ENCODE assay signal across 8 cellular contexts in the genomic region with DNA sequence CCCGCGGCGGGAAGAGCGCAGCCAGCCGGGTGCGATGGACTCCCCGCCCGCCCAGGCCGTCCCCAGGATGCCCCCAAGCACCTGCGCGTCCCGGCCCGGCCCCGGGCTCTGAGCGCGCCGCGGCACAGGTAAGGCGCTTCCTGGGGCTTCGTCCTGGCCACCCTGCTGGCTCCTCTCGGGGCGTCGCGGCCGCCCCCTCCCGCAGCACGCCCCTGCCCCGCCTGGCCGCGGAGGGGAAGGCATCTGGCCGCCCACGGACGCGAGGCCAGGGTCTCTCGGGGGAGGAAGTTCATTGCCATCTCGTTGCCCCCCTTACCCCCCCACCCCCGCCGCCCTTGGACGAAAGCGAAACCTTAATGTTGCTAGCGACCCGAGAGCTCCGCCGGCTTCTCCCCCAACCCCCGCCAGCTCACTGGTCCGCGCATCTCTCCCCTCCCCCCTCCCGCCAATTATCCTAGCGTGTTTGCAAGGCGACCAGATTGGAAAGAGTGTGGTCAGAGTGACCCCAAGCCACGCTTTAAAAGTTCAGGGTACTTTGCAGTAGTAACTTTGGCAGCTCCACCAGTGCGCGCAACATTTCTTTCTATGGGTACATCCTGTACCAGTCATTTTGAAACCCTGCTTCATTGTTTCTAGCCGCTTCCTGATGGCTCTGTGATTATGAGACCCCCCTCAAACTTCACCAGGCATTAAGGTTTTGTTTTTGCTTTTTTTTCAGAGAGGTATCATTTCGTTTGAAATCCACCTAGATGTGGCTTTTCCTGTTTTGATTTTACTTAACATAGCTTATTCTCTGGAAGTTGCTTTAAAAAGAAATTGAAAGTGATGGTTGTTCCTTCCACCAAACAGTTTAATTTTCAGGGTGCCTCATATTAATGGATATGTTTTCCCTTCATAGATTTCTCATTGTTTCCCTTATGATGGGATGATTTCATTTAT. TPM values are rescaled to one million over a fixed set of nuclear protein-coding genes. Genes with fewer than 3 reads are reported as not detected.
DNase-seq lines count a peak whose midpoint lies in the region; ATAC-seq, FAIRE-seq and TF ChIP-seq lines count a peak whose summit lies in the region.

No MANE protein-coding gene starts in this region.

- FAIRE-seq in astrocyte (lab: Jason Lieb, UNC), result no peak

- H3K27ac Mint-ChIP-seq in astrocyte (ENCODE audit: unreplicated experiment), result no peak overlapping the region

- H3K9ac ChIP-seq in BLaER1, result peak overlapping the region; percentile 78
- H3K9ac ChIP-seq in astrocyte (ENCODE audit: low read length), result peak overlapping the region; percentile 15
- peak overlapping the region; percentile 51; the same call in 1 of the 2 replicates for H3K9ac ChIP-seq in iPS-20b (ENCODE audit: low read depth, low read length)

- H3K4me2 ChIP-seq in BLaER1, result peak overlapping the region; percentile 88
- H3K4me2 ChIP-seq in astrocyte (ENCODE audit: low read length), result peak overlapping the region; percentile 88

- H3K4me1 ChIP-seq in BLaER1, result peaks cover 24% of the 10 kb centered on the region
- peaks cover 8% of the 10 kb centered on the region for H3K4me1 ChIP-seq in astrocyte (ENCODE audit: insufficient read depth, low read length)
- peaks cover 2% of the 10 kb centered on the region; the same call in 1 of the 2 replicates for H3K4me1 ChIP-seq in iPS-20b (ENCODE audit: insufficient read depth, low read length)

- peak overlapping the region; percentile 82 for H3K4me3 Mint-ChIP-seq in astrocyte (ENCODE audit: unreplicated experiment)

- peaks cover 65% of the 10 kb centered on the region for H3K27me3 Mint-ChIP-seq in astrocyte (ENCODE audit: low read depth, unreplicated experiment)

- peak overlapping the region; percentile 83 for H3K27ac ChIP-seq in BLaER1
- no peak overlapping the region for H3K27ac ChIP-seq in astrocyte (ENCODE audit: low read depth, low read length)
- no peak overlapping the region for H3K27ac ChIP-seq in iPS-20b (ENCODE audit: low read length)

- H3K36me3 ChIP-seq in BLaER1 (peaks cover 17% of the 10 kb centered on the region), astrocyte (ENCODE audit: insufficient read depth, low read length) (no peaks in the 10 kb centered on the region), iPS-20b (ENCODE audit: insufficient read depth, low read depth, low read length) (no peaks in the 10 kb centered on the region)

- peaks cover 6% of the 10 kb centered on the region; the same call in 1 of the 2 replicates for H3K27me3 ChIP-seq in BLaER1
- H3K27me3 ChIP-seq in astrocyte (ENCODE audit: insufficient read depth, low read length), result peaks cover 22% of the 10 kb centered on the region
- peaks cover 78% of the 10 kb centered on the region for H3K27me3 ChIP-seq in iPS-20b (ENCODE audit: insufficient read depth, low read length)

- no peaks in the 10 kb centered on the region for H3K79me2 ChIP-seq in astrocyte (ENCODE audit: insufficient read depth, low read length)

- H3K4me1 Mint-ChIP-seq in astrocyte (ENCODE audit: low read depth, unreplicated experiment), result no peaks in the 10 kb centered on the region

- peak; percentile 58 for ATAC-seq in HG03354 (IDR thresholded peaks at IDR 0.05; ENCODE audit: poor library complexity, severe bottlenecking, unreplicated experiment)

- no peaks in the 10 kb centered on the region for H3K9me3 ChIP-seq in BLaER1
- H3K9me3 ChIP-seq in astrocyte (ENCODE audit: insufficient read depth, low read depth, low read length), result no peaks in the 10 kb centered on the region
- H3K9me3 ChIP-seq in iPS-20b (ENCODE audit: insufficient read depth, low read depth, low read length), result no peaks in the 10 kb centered on the region

- H3K4me3 ChIP-seq in BLaER1, result peak overlapping the region; percentile 85
- peak overlapping the region; percentile 62 for H3K4me3 ChIP-seq in astrocyte (ENCODE audit: insufficient read depth, low read depth, low read length)
- peak overlapping the region; percentile 68 for H3K4me3 ChIP-seq in iPS-20b (ENCODE audit: low read length)

- H3K36me3 Mint-ChIP-seq in astrocyte (ENCODE audit: low read depth, unreplicated experiment), result no peaks in the 10 kb centered on the region

- H4K20me1 ChIP-seq in BLaER1 (no peaks in the 10 kb centered on the region; the same call in 1 of the 2 replicates), astrocyte (ENCODE audit: insufficient read depth, low read length) (no peaks in the 10 kb centered on the region)

- peak overlapping the region; percentile 74 for H2AFZ ChIP-seq in astrocyte (ENCODE audit: low read depth, low read length)

- DNase-seq in GM19238 (ENCODE audit: insufficient read length, low spot score) (peak; percentile 49), SKM-1 treated with dmso at 0.1 percent for 144 hours (lab: John Stamatoyannopoulos, UW; ENCODE audit: unreplicated experiment) (peak; percentile 15), astrocyte (ENCODE audit: low read depth) (no peak), DMS79 (lab: John Stamatoyannopoulos, UW) (no peak)
- DNase-seq in stimulated activated CD4-positive, alpha-beta T cell treated with anti-CD3 and anti-CD28 coated beads, Interleukin-12 subunit alpha, Interleukin-12 subunit beta, amount 100 ng/mL, for 4 hours, result peak; percentile 45

- no peak for TF ChIP-seq CTCF in astrocyte (IDR thresholded peaks at IDR 0.05; ENCODE audit: insufficient read depth, low read depth, low read length)

- H3K9me3 Mint-ChIP-seq in astrocyte (ENCODE audit: unreplicated experiment), result no peaks in the 10 kb centered on the region

RNA-seq across cellular contexts. Expression of gene TBC1D1, which starts 0.6 kb away (rescaled TPM):
- total RNA-seq in astrocyte, result 54.5 and 59.8 TPM in 2 replicates

Comparison
In these comparisons a context has a peak if more than half of its experiments do, and no peak if none do; other contexts are left out.
1. H3K9ac ChIP-seq: peak in every context shown above with its lines; median percentile 78 in BLaER1; 51 in iPS-20b; 15 in astrocyte.
2. DNase-seq: peak in GM19238 (single experiment), SKM-1 treated with dmso at 0.1 percent for 144 hours (single experiment) and stimulated activated CD4-positive, alpha-beta T cell treated with anti-CD3 and anti-CD28 coated beads, Interleukin-12 subunit alpha, Interleukin-12 subunit beta, amount 100 ng/mL, for 4 hours (single experiment); none in astrocyte (single experiment) and DMS79 (single experiment).
3. Peak in every context shown above with its lines, with median percentiles within 50 percentile points of each other: H3K4me3 ChIP-seq.